In genomic region chr11:76455331-76455730, GRCh38 we compare ENCODE assay signal across 18 cellular contexts. TPM values are rescaled to one million over a fixed set of nuclear protein-coding genes. Genes with fewer than 3 reads are reported as not detected.
DNase-seq lines count a peak whose midpoint lies in the region; ATAC-seq, FAIRE-seq and TF ChIP-seq lines count a peak whose summit lies in the region.
"Had no signal": no experiment of that assay in that cellular context is flagged by ENCODE, and none has a peak within 500 bp of the region (broad histone marks: within the 10 kb centered on the region; RNA-seq: fewer than 3 reads in every experiment).

No MANE protein-coding gene starts in this region.

- WGBS in H1 (ENCODE audit: extremely low coverage in 1 of 2, insufficient coverage in 1 of 2, insufficient read length in 1 of 2, insufficient replicate concordance in 2 of 2, low coverage in 1 of 2, low lambda C conversion rate in 2 of 2, missing lambda C conversion rate in 1 of 2), 2 experiments, result 4% methylated on average over 2 of the region's 2 CpGs; no CpG with 5 or more reads in 1 of the 2 experiments

- H2BK15ac ChIP-seq in H1 (ENCODE audit: low read length), result no peak overlapping the region

- H3K4me3 ChIP-seq in cardiac muscle cell, result no peak overlapping the region
- peak overlapping the region in 2 of 4 experiments; percentile 1 to 46; a peak in 4 of 8 replicates for H3K4me3 ChIP-seq in H1 (ENCODE audit: extremely low read depth in 1 of 4, insufficient read depth in 2 of 4, low read depth in 3 of 4, low read length in 4 of 4)
- H3K4me3 ChIP-seq: dorsolateral prefrontal cortex, left ventricle myocardium inferior, thyroid gland had no signal

- POLR2A ChIA-PET in H1 (lab: Charles Lee; ENCODE audit: partially characterized antibody), result interaction anchor here (0.9 to 5.0 kb wide), 8 partner anchors 11 to 56 kb away, joined by 3 to 87 read pairs (median 4); partner anchors contain the start of gene EMSY

- TF ChIP-seq EP300 in H1 (IDR thresholded peaks at IDR 0.05; ENCODE audit: borderline replicate concordance in 1 of 2, low read depth in 2 of 2, low read length in 2 of 2), result peak in 1 of 2 experiments; percentile 97; a peak in 2 of 3 replicates

- H4K91ac ChIP-seq in H1 (replicated peaks; ENCODE audit: insufficient read length, low read length), result no peak overlapping the region

- CTCF ChIA-PET in H1 (lab: Charles Lee; ENCODE audit: partially characterized antibody), result interaction anchor here (0.7 to 3.1 kb wide), 3 partner anchors 9 to 1944 kb away, joined by 3 to 21 read pairs (median 4); partner anchors contain the start of gene EMSY

- no peak overlapping the region for H3K4ac ChIP-seq in H1 (replicated peaks; ENCODE audit: insufficient read length, low read depth, low read length)

- H3K14ac ChIP-seq in H1 (ENCODE audit: insufficient read length), result no peak overlapping the region

- FAIRE-seq in H1 (lab: Jason Lieb, UNC), result peak; percentile 99
- FAIRE-seq: bronchial epithelial cell, small intestine had no signal

- H3K9me3 ChIP-seq in cardiac muscle cell (ENCODE audit: low read depth), result no peaks in the 10 kb centered on the region
- no peaks in the 10 kb centered on the region for H3K9me3 ChIP-seq in H1 (ENCODE audit: insufficient read depth in 2 of 2, low read depth in 1 of 2, low read length in 1 of 2)
- H3K9me3 ChIP-seq: left ventricle myocardium inferior, thyroid gland had no signal

- peak overlapping the region in 1 of 4 experiments; percentile 34; a peak in 1 of 7 replicates for H3K9ac ChIP-seq in H1 (replicated peaks in 1 of 4; ENCODE audit: extremely low read depth in 1 of 4, low read depth in 3 of 4, low read length in 3 of 4)

- H3K4me2 ChIP-seq in H1 (ENCODE audit: insufficient read depth in 1 of 2, low read depth in 2 of 2, low read length in 2 of 2), result peak overlapping the region; percentile 37 to 59

- no peak for TF ChIP-seq CTCF in cardiac muscle cell (IDR thresholded peaks at IDR 0.05; ENCODE audit: low read depth, low read length)
- TF ChIP-seq CTCF in H1 (IDR thresholded peaks at IDR 0.05; ENCODE audit: control extremely low read depth in 1 of 3, insufficient read depth in 1 of 3, low read depth in 1 of 3, low read length in 3 of 3), result no peak

- peak overlapping the region; percentile 92; the same call in 1 of the 2 replicates for H2BK5ac ChIP-seq in H1 (ENCODE audit: low read depth, low read length)

- peaks cover 0 to 52% of the 10 kb centered on the region in 2 experiments; a peak in 2 of 4 replicates for H3K79me2 ChIP-seq in H1 (ENCODE audit: control insufficient read depth in 1 of 2, insufficient read depth in 2 of 2, low read length in 2 of 2)

- peaks cover 32% of the 10 kb centered on the region for H3K4me1 ChIP-seq in cardiac muscle cell (ENCODE audit: low read depth)
- peaks cover 2 to 37% (median 14%) of the 10 kb centered on the region in 4 experiments; a peak in 6 of 7 replicates for H3K4me1 ChIP-seq in H1 (replicated peaks in 1 of 4; ENCODE audit: control insufficient read depth in 3 of 4, insufficient read depth in 4 of 4, low read length in 3 of 4)
- H3K4me1 ChIP-seq: thyroid gland had no signal

- no peak overlapping the region for H2BK20ac ChIP-seq in H1 (ENCODE audit: low read length)

- DNase-seq in cardiac muscle cell (ENCODE audit: low read depth in 1 of 2, low spot score in 1 of 2), result peak; percentile 60 to 71
- DNase-seq in Right ventricle myocardium superior, result no peak
- DNase-seq in H1 (ENCODE audit: low read depth in 1 of 2, low spot score in 2 of 2), result peak in 1 of 2 experiments; percentile 91
- peak; percentile 96 for DNase-seq in left kidney (ENCODE audit: low read depth, low spot score)
- no peak for DNase-seq in AG08396 (ENCODE audit: low spot score)
- DNase-seq in left ventricle myocardium superior, result no peak
- DNase-seq in NCI-H1417 (lab: John Stamatoyannopoulos, UW), result no peak
- DNase-seq: activated CD4-positive, alpha-beta memory T cell treated with anti-CD3 and anti-CD28 coated beads, Interleukin-2, amount 10 ng/mL, durations not matched to agents 7 days and 5 days; activated T-cell treated with anti-CD3 and anti-CD28 coated beads, Interleukin-2, amount 50 U/mL, for 24 hours; dorsolateral prefrontal cortex; HCEC 1CT; left ventricle myocardium inferior; small intestine; SW 1271; thyroid gland had no signal

- no peak overlapping the region for H2BK120ac ChIP-seq in H1 (replicated peaks; ENCODE audit: low read depth, low read length)

- H3K27ac ChIP-seq in cardiac muscle cell (peak overlapping the region; percentile 91), H1 (ENCODE audit: low read depth, low read length) (peak overlapping the region; percentile 88)
- H3K27ac ChIP-seq: 22Rv1, left ventricle myocardium inferior, thyroid gland had no signal

- H2AK5ac ChIP-seq in H1 (ENCODE audit: low read depth, low read length), result no peak overlapping the region

- peak in 1 of 2 experiments; percentile 79; a peak in 2 of 3 replicates for TF ChIP-seq POLR2A in H1 (IDR thresholded peaks at IDR 0.05; ENCODE audit: control extremely low read depth in 1 of 2, low read depth in 2 of 2, low read length in 2 of 2)

- H3K27me3 ChIP-seq in cardiac muscle cell (no peaks in the 10 kb centered on the region), H1 (replicated peaks in 1 of 4; ENCODE audit: control insufficient read depth in 3 of 4, extremely low read depth in 1 of 4, insufficient read depth in 3 of 4, low read length in 3 of 4) (no peaks in the 10 kb centered on the region)
- H3K27me3 ChIP-seq: dorsolateral prefrontal cortex, thyroid gland had no signal

- H4K5ac ChIP-seq in H1 (ENCODE audit: insufficient read length, low read depth, low read length), result no peak overlapping the region

- H4K20me1 ChIP-seq in H1 (replicated peaks in 1 of 2; ENCODE audit: control insufficient read depth in 1 of 2, insufficient read depth in 2 of 2, low read length in 2 of 2), result no peaks in the 10 kb centered on the region

- no peak overlapping the region for H4K8ac ChIP-seq in H1 (ENCODE audit: extremely low read depth, insufficient read depth, low read length)

- H3K56ac ChIP-seq in H1 (replicated peaks; ENCODE audit: insufficient read length, low read depth, low read length), result no peak overlapping the region

- peak; percentile 16 to 18; a peak in 1 of 4 replicates for TF ChIP-seq RAD21 in H1 (IDR thresholded peaks at IDR 0.05 in 1 of 2, conservative IDR thresholded peaks at IDR 0.05 in 1 of 2; ENCODE audit: low read depth in 2 of 2, low read length in 2 of 2)

- peaks cover 4% of the 10 kb centered on the region for H3K36me3 ChIP-seq in cardiac muscle cell
- peaks cover 0 to 28% (median 5%) of the 10 kb centered on the region in 4 experiments; a peak in 4 of 8 replicates for H3K36me3 ChIP-seq in H1 (ENCODE audit: control insufficient read depth in 2 of 4, insufficient read depth in 4 of 4, low read length in 3 of 4)

- no peaks in the 10 kb centered on the region for H3K79me1 ChIP-seq in H1 (ENCODE audit: low read depth, low read length)

- intact Hi-C loops in Right ventricle myocardium superior (cut with DNase I), result no loop called here
- intact Hi-C loops in left ventricle myocardium superior (cut with micrococcal nuclease), result no loop called here

- H3K23ac ChIP-seq in H1 (ENCODE audit: insufficient read length), result no peak overlapping the region

- no peaks in the 10 kb centered on the region for H3K23me2 ChIP-seq in H1 (ENCODE audit: low read depth, low read length)

- ATAC-seq in Right ventricle myocardium superior (ENCODE audit: poor library complexity), result no peak
- ATAC-seq in HG03521 (IDR thresholded peaks at IDR 0.05; ENCODE audit: unreplicated experiment), result no peak
- ATAC-seq in left ventricle myocardium superior, result no peak

- no peak overlapping the region for H2AFZ ChIP-seq in H1 (ENCODE audit: low read length)

- H2BK12ac ChIP-seq in H1 (ENCODE audit: low read depth, low read length), result peak overlapping the region; percentile 62; the same call in 1 of the 2 replicates

- H3K18ac ChIP-seq in H1 (ENCODE audit: extremely low read depth, low read length), result no peak overlapping the region

TF ChIP-seq in H1, 55 proteins besides CTCF, POLR2A, EP300 and RAD21 (continues in another document):
- TF ChIP-seq RXRA (IDR thresholded peaks at IDR 0.05; ENCODE audit: insufficient read depth, low read depth, low read length) (no peak), BACH1 (IDR thresholded peaks at IDR 0.05; ENCODE audit: low read length) (no peak), TBP (IDR thresholded peaks at IDR 0.05; ENCODE audit: low read depth, low read length) (peak; percentile 61), POLR2AphosphoS5 (IDR thresholded peaks at IDR 0.05; ENCODE audit: low read depth, low read length) (peak; percentile 53), EGR1 (IDR thresholded peaks at IDR 0.05; ENCODE audit: borderline replicate concordance, low read depth, low read length) (peak; percentile 53), SP1 (IDR thresholded peaks at IDR 0.05; ENCODE audit: low read depth, low read length) (peak; percentile 99), CEBPB (IDR thresholded peaks at IDR 0.05; ENCODE audit: low read depth, low read length) (no peak), ASH2L (IDR thresholded peaks at IDR 0.05; ENCODE audit: low read length) (peak; percentile 97), GTF2F1 (IDR thresholded peaks at IDR 0.05; ENCODE audit: borderline replicate concordance, low read depth, low read length) (no peak), SP2 (IDR thresholded peaks at IDR 0.05; ENCODE audit: low read length) (no peak), CTBP2 (IDR thresholded peaks at IDR 0.05; ENCODE audit: borderline replicate concordance, insufficient read depth, insufficient read length, low read length) (no peak), RFX5 (IDR thresholded peaks at IDR 0.05; ENCODE audit: borderline replicate concordance, low read depth, low read length) (no peak), POU5F1 (IDR thresholded peaks at IDR 0.05; ENCODE audit: low read depth, low read length) (peak; percentile 71; the same call in 1 of the 2 replicates), MAX (IDR thresholded peaks at IDR 0.05) (peak; percentile 70; the same call in 1 of the 2 replicates)

RNA-seq across cellular contexts. Expression of gene EMSY, which starts 10.5 kb away (rescaled TPM):
- total RNA-seq in cardiac muscle cell (34.4 and 74.4 TPM in 2 replicates), Right ventricle myocardium superior (18.3 TPM), left ventricle myocardium superior (20.2 TPM)
- polyA plus RNA-seq in cardiac muscle cell (16.2 and 24.3 TPM in 2 replicates), H1 (2011; rRNA removed) (26.5 and 29.6 TPM in 2 replicates)
- 32.2 and 34.6 TPM in 2 replicates for total RNA-seq in H1 (2021; fragmentation: NEBNext Ultra II Directional; extraction: Animal tissue kit (Norgen Biotek cat#: 25700))
- 26.0 TPM for polyA plus RNA-seq in H1 (2011; cell fraction: cytosol; rRNA removed)
- polyA plus RNA-seq in H1 (2011; cell fraction: nucleus; rRNA removed), result 85.5 TPM
- polyA plus RNA-seq in H1 (2012, experiment 1 of 2), result 19.6 to 31.9 TPM (median 28.0 TPM) in 4 replicates
- polyA plus RNA-seq in H1 (2012, experiment 2 of 2), result 1.8 TPM
- 29.5 TPM for polyA plus RNA-seq in H1 (2013, experiment 1 of 2)
- polyA plus RNA-seq in H1 (2013, experiment 2 of 2), result 23.4 TPM
- polyA minus RNA-seq in H1 (2011; rRNA and poly(A)+ RNA removed), result 63.0 and 64.6 TPM in 2 replicates
- 21.4 TPM for polyA minus RNA-seq in H1 (2011; cell fraction: cytosol; rRNA and poly(A)+ RNA removed)
- 114 TPM for polyA minus RNA-seq in H1 (2011; cell fraction: nucleus; rRNA and poly(A)+ RNA removed)

Comparison
In these comparisons a context has a peak if more than half of its experiments do, and no peak if none do; other contexts are left out.
1. DNase-seq: peak in cardiac muscle cell (2 of 2) and left kidney (single experiment); none in Right ventricle myocardium superior (single experiment), AG08396 (single experiment), left ventricle myocardium superior (single experiment) and NCI-H1417 (0 of 3).